Comparison of ENCODE assay signal across 9 cellular contexts in the genomic region with DNA sequence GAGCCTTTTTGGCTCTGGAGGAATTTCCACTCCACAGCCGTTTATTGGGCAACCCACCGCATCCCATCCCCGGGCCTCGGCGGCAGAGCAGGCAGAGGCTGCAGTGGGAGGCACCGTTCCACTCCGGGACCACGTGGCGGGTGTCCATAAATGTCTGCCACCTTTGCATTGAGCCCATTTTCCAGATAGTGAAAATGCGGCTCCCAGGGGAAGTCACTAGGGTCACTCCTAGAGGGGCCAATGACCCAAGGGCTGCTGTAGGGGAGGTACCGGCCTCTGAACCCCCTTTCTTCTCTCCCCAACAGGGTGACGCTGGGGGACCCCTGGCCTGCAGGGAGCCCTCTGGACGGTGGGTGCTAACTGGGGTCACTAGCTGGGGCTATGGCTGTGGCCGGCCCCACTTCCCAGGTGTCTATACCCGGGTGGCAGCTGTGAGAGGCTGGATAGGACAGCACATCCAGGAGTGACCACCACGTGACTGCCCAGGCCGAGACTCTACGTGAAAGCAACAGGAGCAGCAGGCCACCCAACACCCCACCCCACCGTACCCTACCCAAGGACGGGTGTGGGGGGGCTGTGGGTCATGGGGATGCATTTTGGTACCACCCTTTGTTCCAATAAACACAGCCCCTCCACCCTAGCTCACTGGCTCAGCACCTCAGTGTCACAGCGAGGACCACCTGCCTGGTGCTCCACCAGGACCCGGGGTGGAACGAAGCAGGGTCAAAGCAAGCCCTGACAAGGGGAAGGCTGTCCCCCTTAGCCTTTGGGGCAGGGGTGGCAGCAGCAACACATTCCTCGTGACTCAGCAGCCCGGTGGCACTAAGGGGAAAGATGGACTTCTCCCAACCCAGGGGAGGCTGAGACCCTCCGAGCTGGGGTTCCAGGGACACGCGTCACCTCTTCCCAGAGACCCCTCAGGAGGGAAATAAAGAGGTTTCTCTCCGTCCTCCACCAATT. TPM values are rescaled to one million over a fixed set of nuclear protein-coding genes. Genes with fewer than 3 reads are reported as not detected.
DNase-seq lines count a peak whose midpoint lies in the region; ATAC-seq and TF ChIP-seq lines count a peak whose summit lies in the region.
"Had no signal": no experiment of that assay in that cellular context is flagged by ENCODE, and none has a peak within 500 bp of the region (broad histone marks: within the 10 kb centered on the region; RNA-seq: fewer than 3 reads in every experiment).

No MANE protein-coding gene starts in this region.

- H3K9ac ChIP-seq in MM.1S (ENCODE audit: low read length) = peak overlapping the region; percentile 95
- H3K9ac ChIP-seq in neural cell (ENCODE audit: low read length) = peak overlapping the region; percentile 94

- peaks cover 27% of the 10 kb centered on the region for H3F3A ChIP-seq in MM.1S (ENCODE audit: insufficient read depth, low read length)
- H3F3A ChIP-seq in neural cell (ENCODE audit: insufficient read depth, low read length, poor library complexity, severe bottlenecking) = no peaks in the 10 kb centered on the region

- H3K27me3 Mint-ChIP-seq in CD14-positive monocyte (ENCODE audit: low read depth in 3 of 3) = peaks cover 0 to 2% (median 0%) of the 10 kb centered on the region in 3 donors

- H4K20me1 ChIP-seq in MM.1S (ENCODE audit: insufficient read depth, low read length) (peaks cover 2% of the 10 kb centered on the region; the same call in 1 of the 2 replicates), neural cell (ENCODE audit: insufficient read depth) (peaks cover 7% of the 10 kb centered on the region)

- no peaks in the 10 kb centered on the region for H3K9me3 Mint-ChIP-seq in CD14-positive monocyte

- H3K9me3 ChIP-seq in MM.1S (replicated peaks; ENCODE audit: insufficient read depth, low read length) (no peaks in the 10 kb centered on the region), neural cell (ENCODE audit: low read length) (no peaks in the 10 kb centered on the region)

- peaks cover 66% of the 10 kb centered on the region for H3K79me2 ChIP-seq in MM.1S (ENCODE audit: low read length)
- peaks cover 11% of the 10 kb centered on the region for H3K79me2 ChIP-seq in neural cell (replicated peaks; ENCODE audit: insufficient read depth, low read length)

- peaks cover 5 to 21% of the 10 kb centered on the region in 2 donors for H3K36me3 Mint-ChIP-seq in CD14-positive monocyte

- H3K27ac Mint-ChIP-seq in CD14-positive monocyte = peak overlapping the region; percentile 41 to 99 (median 75)

- no peak for ATAC-seq in GM18907 (IDR thresholded peaks at IDR 0.05; ENCODE audit: unreplicated experiment)

- peaks cover 19% of the 10 kb centered on the region for H3K4me1 Mint-ChIP-seq in CD14-positive monocyte

- H3K4me2 ChIP-seq in MM.1S (ENCODE audit: low read depth, low read length) (peak overlapping the region; percentile 91), neural cell (ENCODE audit: low read length) (peak overlapping the region; percentile 59)

- DNase-seq in CD14-positive monocyte (ENCODE audit: low spot score) (no peak), MM.1S (no peak), dorsolateral prefrontal cortex (no peak), NCI-H128 (lab: John Stamatoyannopoulos, UW; ENCODE audit: unreplicated experiment) (no peak), GM19240 (ENCODE audit: insufficient read length, low spot score) (no peak)
- DNase-seq in stimulated activated CD4-positive, alpha-beta T cell treated with anti-CD3 and anti-CD28 coated beads, Interleukin-4, amount 100 ng/mL, for 24 hours = no peak
- DNase-seq: NCI-H1436 had no signal

- intact Hi-C loops in CD14-positive monocyte (cut with micrococcal nuclease) = loop anchor here in 1 of 2 donors (2.0 kb wide), 1 partner anchor 31 kb away; a partner anchor contains a TSS
- intact Hi-C loops in dorsolateral prefrontal cortex (cut with DNase I) = loop anchor here (2.0 to 5.0 kb wide), 3 partner anchors 31 to 189 kb away; a partner anchor contains a TSS

- H2AFZ ChIP-seq in MM.1S (ENCODE audit: low read length) (no peak overlapping the region), neural cell (ENCODE audit: low read depth, low read length) (no peak overlapping the region)

- TF ChIP-seq RAD21 in neural cell (conservative IDR thresholded peaks at IDR 0.05) = no peak

- H3K27me3 ChIP-seq in MM.1S (replicated peaks; ENCODE audit: insufficient read depth, low read length) (no peaks in the 10 kb centered on the region), dorsolateral prefrontal cortex (no peaks in the 10 kb centered on the region), neural cell (ENCODE audit: insufficient read depth, low read depth, low read length) (no peaks in the 10 kb centered on the region)

- TF ChIP-seq CTCF in CD14-positive monocyte (IDR thresholded peaks at IDR 0.05) = no peak
- TF ChIP-seq CTCF in MM.1S (IDR thresholded peaks at IDR 0.05; ENCODE audit: low read length) = no peak
- peak in 1 of 56 donors; percentile 3 for TF ChIP-seq CTCF in dorsolateral prefrontal cortex (IDR thresholded peaks at IDR 0.05 in 54 of 56, conservative IDR thresholded peaks at IDR 0.05 in 2 of 56; ENCODE audit: low read depth in 1 of 56, partially characterized antibody in 56 of 56)
- no peak for TF ChIP-seq CTCF in neural cell (IDR thresholded peaks at IDR 0.05; ENCODE audit: poor library complexity, severe bottlenecking)

- peaks cover 25% of the 10 kb centered on the region; the same call in 1 of the 2 replicates for H3K36me3 ChIP-seq in MM.1S (replicated peaks; ENCODE audit: insufficient read depth, low read length)
- no peaks in the 10 kb centered on the region for H3K36me3 ChIP-seq in neural cell (ENCODE audit: insufficient read depth, low read length)

- no peak for TF ChIP-seq EP300 in neural cell (conservative IDR thresholded peaks at IDR 0.05; ENCODE audit: poor library complexity, severe bottlenecking)

- H3K9me2 ChIP-seq in MM.1S (replicated peaks; ENCODE audit: insufficient read depth, low read length) (no peaks in the 10 kb centered on the region), neural cell (ENCODE audit: insufficient read depth, low read length) (no peaks in the 10 kb centered on the region)

- no peak overlapping the region; the same call in 1 of the 2 replicates for H3K27ac ChIP-seq in MM.1S (ENCODE audit: low read length)
- peak overlapping the region in 1 of 59 donors; percentile 11 for H3K27ac ChIP-seq in dorsolateral prefrontal cortex
- no peak overlapping the region for H3K27ac ChIP-seq in neural cell (ENCODE audit: low read length)

- H3K4me1 ChIP-seq in MM.1S (ENCODE audit: low read length) = peaks cover 8% of the 10 kb centered on the region; the same call in 1 of the 2 replicates

- H3K4me3 ChIP-seq in MM.1S (ENCODE audit: low read length) (peak overlapping the region; percentile 86), dorsolateral prefrontal cortex (peak overlapping the region in 55 of 59 donors; percentile 62 to 100 (median 97)), neural cell (ENCODE audit: low read length) (peak overlapping the region; percentile 100)

- peak overlapping the region; percentile 83 to 95 for H3K4me3 Mint-ChIP-seq in CD14-positive monocyte

TF ChIP-seq in neural cell, 6 proteins besides CTCF, POLR2A, EP300 and RAD21:
- TF ChIP-seq, protein P1, sequence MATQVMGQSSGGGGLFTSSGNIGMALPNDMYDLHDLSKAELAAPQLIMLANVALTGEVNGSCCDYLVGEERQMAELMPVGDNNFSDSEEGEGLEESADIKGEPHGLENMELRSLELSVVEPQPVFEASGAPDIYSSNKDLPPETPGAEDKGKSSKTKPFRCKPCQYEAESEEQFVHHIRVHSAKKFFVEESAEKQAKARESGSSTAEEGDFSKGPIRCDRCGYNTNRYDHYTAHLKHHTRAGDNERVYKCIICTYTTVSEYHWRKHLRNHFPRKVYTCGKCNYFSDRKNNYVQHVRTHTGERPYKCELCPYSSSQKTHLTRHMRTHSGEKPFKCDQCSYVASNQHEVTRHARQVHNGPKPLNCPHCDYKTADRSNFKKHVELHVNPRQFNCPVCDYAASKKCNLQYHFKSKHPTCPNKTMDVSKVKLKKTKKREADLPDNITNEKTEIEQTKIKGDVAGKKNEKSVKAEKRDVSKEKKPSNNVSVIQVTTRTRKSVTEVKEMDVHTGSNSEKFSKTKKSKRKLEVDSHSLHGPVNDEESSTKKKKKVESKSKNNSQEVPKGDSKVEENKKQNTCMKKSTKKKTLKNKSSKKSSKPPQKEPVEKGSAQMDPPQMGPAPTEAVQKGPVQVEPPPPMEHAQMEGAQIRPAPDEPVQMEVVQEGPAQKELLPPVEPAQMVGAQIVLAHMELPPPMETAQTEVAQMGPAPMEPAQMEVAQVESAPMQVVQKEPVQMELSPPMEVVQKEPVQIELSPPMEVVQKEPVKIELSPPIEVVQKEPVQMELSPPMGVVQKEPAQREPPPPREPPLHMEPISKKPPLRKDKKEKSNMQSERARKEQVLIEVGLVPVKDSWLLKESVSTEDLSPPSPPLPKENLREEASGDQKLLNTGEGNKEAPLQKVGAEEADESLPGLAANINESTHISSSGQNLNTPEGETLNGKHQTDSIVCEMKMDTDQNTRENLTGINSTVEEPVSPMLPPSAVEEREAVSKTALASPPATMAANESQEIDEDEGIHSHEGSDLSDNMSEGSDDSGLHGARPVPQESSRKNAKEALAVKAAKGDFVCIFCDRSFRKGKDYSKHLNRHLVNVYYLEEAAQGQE (IDR thresholded peaks at IDR 0.05; ENCODE audit: borderline replicate concordance) = no peak
- TF ChIP-seq EZH2 (IDR thresholded peaks at IDR 0.05; ENCODE audit: borderline replicate concordance, insufficient read depth, low read length, poor library complexity, severe bottlenecking) (no peak), MXI1 (conservative IDR thresholded peaks at IDR 0.05; ENCODE audit: poor library complexity, severe bottlenecking) (no peak), TAF1 (IDR thresholded peaks at IDR 0.05; ENCODE audit: low read depth) (no peak), POLR2AphosphoS5 (IDR thresholded peaks at IDR 0.05) (no peak), SMC3 (conservative IDR thresholded peaks at IDR 0.05; ENCODE audit: poor library complexity) (no peak)
TF ChIP-seq in neural cell: peak in this region for 0.

RNA-seq across cellular contexts. Expression of a gene that starts 1.5 kb away (rescaled TPM):
- polyA plus RNA-seq in CD14-positive monocyte (10 to 100 TPM; 72.4 to 89.3 TPM), neural cell (61.0 and 73.0 TPM in 2 replicates)
- 10 to 100 TPM; 36.0 to 71.8 (median 52.0) TPM for total RNA-seq in dorsolateral prefrontal cortex
- polyA minus RNA-seq in neural cell = 20.7 and 25.3 TPM in 2 replicates

RNA-seq across cellular contexts. Expression of a gene that starts 30.9 kb away (rescaled TPM):
- polyA plus RNA-seq in CD14-positive monocyte = 1 to 10 TPM; 2.3 to 4.2 TPM
- total RNA-seq in dorsolateral prefrontal cortex = 10 to 100 TPM; 13.4 to 25.1 (median 18.3) TPM
- 44.1 and 48.8 TPM in 2 replicates for polyA plus RNA-seq in neural cell
- 57.9 and 71.6 TPM in 2 replicates for polyA minus RNA-seq in neural cell

RNA-seq across cellular contexts. Expression of a gene that starts 50.0 kb away (rescaled TPM):
- polyA plus RNA-seq in CD14-positive monocyte (10 to 100 TPM; 67.4 to 76.2 TPM), neural cell (0.44 TPM in 1 of 2 replicates, not detected in the other)
- total RNA-seq in dorsolateral prefrontal cortex = 100 to 1,000 TPM in 25 of 120 experiments, 10 to 100 TPM in 95; 15.8 to 333 (median 47.4) TPM
- polyA minus RNA-seq in neural cell = 1.9 and 2.2 TPM in 2 replicates

Comparison
In these comparisons a context has a peak if more than half of its experiments do, and no peak if none do; other contexts are left out.
1. RNA of a gene that starts 50.0 kb away (polyA plus RNA-seq): 67.4 to 76.2 TPM in CD14-positive monocyte; 0.44 TPM in neural cell; every median in the first group is over 10 times any median in the second.
2. Peak in every context shown above with its lines, with median percentiles within 50 percentile points of each other: H3K4me3 ChIP-seq.